ENCODE assay signal across 9 cellular contexts in the genomic region with DNA sequence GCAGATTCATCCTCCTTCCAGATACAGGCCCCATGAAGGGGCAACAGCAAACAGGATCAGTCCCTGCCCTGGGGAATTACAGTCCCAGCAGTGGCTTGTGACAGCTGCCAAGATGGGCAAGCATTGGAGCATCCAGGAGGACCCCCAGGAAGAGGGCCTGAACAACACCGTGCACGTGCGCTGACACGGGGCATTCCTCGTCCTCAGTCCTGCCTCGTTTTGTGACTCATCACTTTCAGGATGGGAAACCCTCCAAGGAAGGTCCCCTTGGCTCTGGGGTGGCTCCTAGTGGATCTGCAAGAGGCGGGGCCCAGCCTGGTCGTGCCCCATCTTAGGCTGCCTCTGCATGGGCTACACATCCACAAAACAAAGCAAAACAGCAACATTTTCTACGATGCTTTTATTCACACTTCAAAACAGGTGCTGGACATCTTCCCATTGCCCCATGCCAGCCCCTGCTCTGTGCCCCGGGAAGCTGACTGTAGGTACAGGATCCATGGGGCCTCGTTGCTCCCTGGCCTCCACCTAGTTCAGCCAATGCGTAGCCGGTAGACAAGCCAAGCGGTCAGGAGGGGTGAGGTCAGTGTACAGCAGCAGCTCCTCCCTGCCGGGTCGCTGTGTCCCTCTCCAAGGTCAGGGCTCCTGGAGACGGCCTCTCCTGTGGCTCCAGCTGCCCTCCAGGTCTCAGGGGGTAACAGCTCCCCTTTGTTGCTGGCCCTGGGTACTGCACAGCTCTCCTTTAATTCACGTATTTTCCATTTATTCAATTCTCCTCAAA. TPM values are rescaled to one million over a fixed set of nuclear protein-coding genes. Genes with fewer than 3 reads are reported as not detected.
DNase-seq lines count a peak whose midpoint lies in the region; ATAC-seq, FAIRE-seq and TF ChIP-seq lines count a peak whose summit lies in the region.
"Had no signal": no experiment of that assay in that cellular context is flagged by ENCODE, and none has a peak within 500 bp of the region (broad histone marks: within the 10 kb centered on the region; RNA-seq: fewer than 3 reads in every experiment).

No MANE protein-coding gene starts in this region.

- TF ChIP-seq CTCF in AG09309 (IDR thresholded peaks at IDR 0.05; ENCODE audit: control insufficient read depth, insufficient read depth, low read depth, low read length, missing control alignments), result peak; percentile 26
- peak; percentile 39 for TF ChIP-seq CTCF in brain microvascular endothelial cell (IDR thresholded peaks at IDR 0.05; ENCODE audit: low read depth, low read length, missing control alignments)

- peaks cover 0 to 16% (median 14%) of the 10 kb centered on the region in 3 donors for H3K27me3 Mint-ChIP-seq in naive B cell

- in situ Hi-C loops in brain microvascular endothelial cell (cut with HindIII; ENCODE audit: low pct_ligation_motif_present, low sequenced_read_pairs), result no loop called here

- H3K36me3 ChIP-seq in brain microvascular endothelial cell (replicated peaks), result no peaks in the 10 kb centered on the region

- H3K4me3 Mint-ChIP-seq in naive B cell, result peak overlapping the region; percentile 9 to 69 (median 52)

- DNase-seq in AG09309 (ENCODE audit: low read depth), result no peak
- DNase-seq in HTR-8/SVneo (ENCODE audit: insufficient read length, low spot score), result peak; percentile 72
- DNase-seq in brain microvascular endothelial cell, result no peak
- no peak for DNase-seq in naive B cell
- DNase-seq in cerebellum (ENCODE audit: low spot score), result no peak
- DNase-seq in NCI-H146 treated with DMSO at 0.1 percent for 48 hours (lab: John Stamatoyannopoulos, UW; ENCODE audit: unreplicated experiment), result no peak
- no peak for DNase-seq in RPMI8226

- H3K4me3 ChIP-seq in AG09309 (ENCODE audit: control insufficient read depth, low read depth, low read length) (no peak overlapping the region), brain microvascular endothelial cell (ENCODE audit: low read depth, low read length) (no peak overlapping the region)

- no peak overlapping the region for H3K27ac ChIP-seq in brain microvascular endothelial cell
- H3K27ac ChIP-seq: VCaP had no signal

- FAIRE-seq in HTR-8/SVneo (lab: Jason Lieb, UNC), result peak; percentile 91

- ATAC-seq in naive B cell (ENCODE audit: low read depth in 2 of 2) (no peak), HG02885 (IDR thresholded peaks at IDR 0.05; ENCODE audit: poor library complexity, unreplicated experiment) (no peak)

- H3K27me3 ChIP-seq in brain microvascular endothelial cell (replicated peaks), result no peaks in the 10 kb centered on the region

- H3K36me3 Mint-ChIP-seq in naive B cell, result no peaks in the 10 kb centered on the region

- peak overlapping the region in 4 of 6 donors; percentile 56 to 70 (median 62) for H3K27ac Mint-ChIP-seq in naive B cell

- peaks cover 16 to 29% (median 23%) of the 10 kb centered on the region in 3 donors for H3K4me1 Mint-ChIP-seq in naive B cell

- H3K9me3 Mint-ChIP-seq in naive B cell, result peaks cover 0 to 4% (median 0%) of the 10 kb centered on the region in 7 donors

RNA-seq across cellular contexts. Expression of a gene that starts 32.3 kb away (rescaled TPM):
- 1,000 to 10,000 TPM in 1 of 6 donors, 100 to 1,000 TPM in 5; 664 to 1,094 (median 872) TPM for polyA plus RNA-seq in naive B cell (ENCODE audit: low read depth in 6 of 6)
- 4,386 TPM for total RNA-seq in cerebellum

RNA-seq across cellular contexts. Expression of a gene that starts 47.8 kb away (rescaled TPM):
- under 1 TPM in 5 of 6 donors, not detected in 1; 0.17 to 0.59 (median 0.39) TPM for polyA plus RNA-seq in naive B cell (ENCODE audit: low read depth in 6 of 6)
- total RNA-seq in cerebellum, result 4.0 TPM
